2 cellular contexts compared by ENCODE assay signal in the genomic region with DNA sequence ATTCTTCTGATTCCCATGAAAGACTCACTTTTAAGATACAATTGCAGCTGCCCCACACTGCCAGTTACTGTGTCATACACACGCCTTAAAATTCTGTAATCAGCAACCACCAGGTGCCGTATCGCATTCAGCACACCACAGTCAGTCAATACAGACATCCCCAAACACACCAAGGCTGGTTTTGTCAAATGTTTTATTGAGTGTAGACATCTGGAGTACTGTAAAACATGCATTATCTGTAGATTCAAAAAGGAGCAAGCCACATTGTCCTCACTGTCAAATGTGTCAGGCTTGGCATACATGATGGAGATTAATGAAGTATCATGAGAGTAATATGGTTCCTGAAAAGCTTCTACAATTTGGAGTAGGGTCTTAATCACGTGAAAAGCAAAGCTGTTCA.
TF ChIP-seq lines count a peak whose summit lies in the region.

No MANE protein-coding gene starts in this region.

TF ChIP-seq in IMR-90, 13 proteins besides CTCF, POLR2A, EP300 and RAD21:
- no peak for TF ChIP-seq SMC3 (IDR thresholded peaks at IDR 0.05; ENCODE audit: low read depth, low read length)
- TF ChIP-seq NFE2L2 (IDR thresholded peaks at IDR 0.05; ENCODE audit: low read depth, low read length), result no peak
- TF ChIP-seq ELK1 (IDR thresholded peaks at IDR 0.05; ENCODE audit: borderline replicate concordance, low read depth, low read length), result no peak
- TF ChIP-seq CEBPB (IDR thresholded peaks at IDR 0.05; ENCODE audit: low read depth, low read length), result no peak
- TF ChIP-seq CHD1 (IDR thresholded peaks at IDR 0.05; ENCODE audit: low read depth, low read length), result no peak
- no peak for TF ChIP-seq RFX5 (IDR thresholded peaks at IDR 0.05; ENCODE audit: low read depth, low read length)

TF ChIP-seq in endothelial cell of umbilical vein, 7 proteins besides CTCF, POLR2A, EP300 and RAD21:
- TF ChIP-seq MAX (IDR thresholded peaks at IDR 0.05; ENCODE audit: insufficient read depth, insufficient read length) (no peak), MYC (IDR thresholded peaks at IDR 0.05; ENCODE audit: low read depth, low read length) (no peak), POLR2AphosphoS5 (IDR thresholded peaks at IDR 0.05; ENCODE audit: insufficient read depth, low read depth, low read length) (no peak), FOS (IDR thresholded peaks at IDR 0.05; ENCODE audit: borderline replicate concordance, insufficient read depth, low read length) (no peak), EZH2 (IDR thresholded peaks at IDR 0.05; ENCODE audit: borderline replicate concordance, low read depth, low read length, severe bottlenecking) (no peak), GATA2 (IDR thresholded peaks at IDR 0.05; ENCODE audit: insufficient read depth, insufficient read length, low read depth, low read length) (no peak), JUN (IDR thresholded peaks at IDR 0.05; ENCODE audit: borderline replicate concordance, insufficient read depth, insufficient read length, low read depth) (no peak)
TF ChIP-seq in endothelial cell of umbilical vein: peak in this region for 0.
